Comparison of ENCODE assay signal across 8 cellular contexts in genomic region chr2:112884869-112885502, GRCh38. TPM values are rescaled to one million over a fixed set of nuclear protein-coding genes. Genes with fewer than 3 reads are reported as not detected.
DNase-seq lines count a peak whose midpoint lies in the region; ATAC-seq, FAIRE-seq and TF ChIP-seq lines count a peak whose summit lies in the region.

No MANE protein-coding gene starts in this region.

- DNase-seq in AG08395 (ENCODE audit: low spot score) (peak; percentile 46), HTR-8/SVneo (ENCODE audit: insufficient read length, low spot score) (peak; percentile 31), astrocyte of the spinal cord (ENCODE audit: low read depth, low spot score) (no peak), kidney epithelial cell (ENCODE audit: low read depth) (no peak)
- peak; percentile 64 for DNase-seq in T-helper 2 cell treated with Interferon-gamma antibody and Interleukin-4, amounts not matched to agents 5 μg/mL and 100 μg/mL, for 36 hours (ENCODE audit: low spot score)
- DNase-seq in stimulated activated CD8-positive, alpha-beta memory T cell treated with anti-CD3 and anti-CD28 coated beads, Interleukin-12 subunit alpha, Interleukin-12 subunit beta, amount 100 ng/mL, for 24 hours (ENCODE audit: extremely low read depth): peak; percentile 24

- TF ChIP-seq CTCF in astrocyte of the spinal cord (IDR thresholded peaks at IDR 0.05; ENCODE audit: low read depth, low read length) (peak; percentile 74), kidney epithelial cell (IDR thresholded peaks at IDR 0.05; ENCODE audit: insufficient read depth, low read length, poor library complexity, severe bottlenecking) (peak; percentile 56)

- H3K4me3 ChIP-seq in astrocyte of the spinal cord (ENCODE audit: low read depth, low read length) (no peak overlapping the region), kidney epithelial cell (ENCODE audit: low read depth, low read length) (no peak overlapping the region)

- ATAC-seq in GM18909 (IDR thresholded peaks at IDR 0.05; ENCODE audit: poor library complexity, unreplicated experiment) (peak; percentile 62), GM19397 (IDR thresholded peaks at IDR 0.05; ENCODE audit: unreplicated experiment) (no peak)

- peaks cover 30% of the 10 kb centered on the region for H3K4me1 Mint-ChIP-seq in T-helper 2 cell treated with Interferon-gamma antibody and Interleukin-4, amounts not matched to agents 5 μg/mL and 100 μg/mL, for 36 hours (ENCODE audit: low read depth)

- H3K27me3 ChIP-seq in kidney epithelial cell (ENCODE audit: control insufficient read depth, insufficient read depth, low read length): no peaks in the 10 kb centered on the region

- FAIRE-seq in HTR-8/SVneo (lab: Jason Lieb, UNC): no peak

- in situ Hi-C loops in astrocyte of the spinal cord (cut with HindIII; ENCODE audit: low sequenced_read_pairs): no loop called here

- no peaks in the 10 kb centered on the region for H3K36me3 ChIP-seq in kidney epithelial cell (ENCODE audit: control insufficient read depth, insufficient read depth, low read length)

- no peaks in the 10 kb centered on the region for H3K36me3 Mint-ChIP-seq in T-helper 2 cell treated with Interferon-gamma antibody and Interleukin-4, amounts not matched to agents 5 μg/mL and 100 μg/mL, for 36 hours (ENCODE audit: low read depth)

- no peak overlapping the region for H3K27ac Mint-ChIP-seq in T-helper 2 cell treated with Interferon-gamma antibody and Interleukin-4, amounts not matched to agents 5 μg/mL and 100 μg/mL, for 36 hours

- H3K27me3 Mint-ChIP-seq in T-helper 2 cell treated with Interferon-gamma antibody and Interleukin-4, amounts not matched to agents 5 μg/mL and 100 μg/mL, for 36 hours (ENCODE audit: low read depth): no peaks in the 10 kb centered on the region

- peak overlapping the region; percentile 34 for H3K4me3 Mint-ChIP-seq in T-helper 2 cell treated with Interferon-gamma antibody and Interleukin-4, amounts not matched to agents 5 μg/mL and 100 μg/mL, for 36 hours

- no peaks in the 10 kb centered on the region for H3K9me3 Mint-ChIP-seq in T-helper 2 cell treated with Interferon-gamma antibody and Interleukin-4, amounts not matched to agents 5 μg/mL and 100 μg/mL, for 36 hours

RNA-seq across cellular contexts. Expression of gene IL37, which starts 26.0 kb away (rescaled TPM):
- not detected in 2 replicates for total RNA-seq in kidney epithelial cell

RNA-seq across cellular contexts. Expression of gene IL1B, which starts 48.4 kb away (rescaled TPM):
- 0.13 TPM in 1 of 2 replicates, not detected in the other for total RNA-seq in kidney epithelial cell

Comparison
In these comparisons a context has a peak if more than half of its experiments do, and no peak if none do; other contexts are left out.
1. DNase-seq: peak in AG08395 (single experiment), HTR-8/SVneo (single experiment), T-helper 2 cell treated with Interferon-gamma antibody and Interleukin-4, amounts not matched to agents 5 μg/mL and 100 μg/mL, for 36 hours (single experiment) and stimulated activated CD8-positive, alpha-beta memory T cell treated with anti-CD3 and anti-CD28 coated beads, Interleukin-12 subunit alpha, Interleukin-12 subunit beta, amount 100 ng/mL, for 24 hours (single experiment); none in astrocyte of the spinal cord (single experiment) and kidney epithelial cell (single experiment).